Comparison of ENCODE assay signal across 8 cellular contexts in the genomic region with DNA sequence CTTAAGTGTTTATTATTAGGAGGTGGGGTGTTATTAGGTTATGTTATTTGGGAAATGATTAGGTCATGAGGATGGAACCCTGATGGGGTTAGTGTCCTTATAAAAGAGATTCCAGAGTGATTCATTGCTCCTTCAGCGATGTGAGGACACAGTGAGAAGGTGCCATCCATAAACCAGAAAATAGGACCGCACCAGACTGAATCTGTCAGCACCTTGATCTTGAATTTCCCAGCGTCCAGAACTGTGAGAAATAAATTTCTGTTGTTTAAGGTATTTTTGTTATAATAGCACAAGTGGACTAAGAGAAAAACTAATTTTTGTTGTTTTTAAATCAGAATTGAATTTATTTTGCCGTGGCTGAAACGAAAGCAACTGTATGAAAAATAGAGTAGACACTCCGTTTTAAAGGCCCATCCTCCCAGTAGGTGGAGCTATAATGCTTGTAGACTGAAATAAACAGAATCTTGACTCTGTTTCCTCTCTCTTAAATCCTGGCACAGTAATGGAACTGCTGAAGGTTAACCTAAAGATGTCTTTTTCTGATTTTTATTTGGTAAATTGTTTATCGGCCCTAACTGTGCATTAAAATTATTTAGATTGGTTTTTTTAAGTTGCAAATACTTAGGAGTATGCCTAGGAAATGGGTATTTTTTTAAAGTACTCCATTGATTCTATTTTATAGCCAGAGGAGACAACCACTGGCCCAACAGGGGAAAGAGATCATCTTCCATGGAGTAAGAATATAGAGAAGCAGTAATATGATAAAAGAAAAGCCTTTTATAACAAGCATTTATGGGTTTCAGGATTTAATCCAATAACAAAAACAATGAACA.
DNase-seq lines count a peak whose midpoint lies in the region; ATAC-seq, FAIRE-seq and TF ChIP-seq lines count a peak whose summit lies in the region.

No MANE protein-coding gene starts in this region.

- peak; percentile 81 for TF ChIP-seq CTCF in BE2C (IDR thresholded peaks at IDR 0.05; ENCODE audit: low read depth, low read length)
- peak; percentile 66 for TF ChIP-seq CTCF in foreskin fibroblast (IDR thresholded peaks at IDR 0.05; ENCODE audit: low read depth, low read length)
- TF ChIP-seq CTCF in pancreas (IDR thresholded peaks at IDR 0.05) = peak in 1 of 4 donors; percentile 42

- POLR2A ChIA-PET in activated CD4-positive, alpha-beta memory T cell treated with anti-CD3 and anti-CD28 coated beads for 36 hours (lab: Charles Lee) = no interaction called here

- peak; percentile 69 for FAIRE-seq in pancreas (lab: Jason Lieb, UNC)

- H3K9me3 Mint-ChIP-seq in activated CD4-positive, alpha-beta memory T cell treated with anti-CD3 and anti-CD28 coated beads for 36 hours = no peaks in the 10 kb centered on the region

- ATAC-seq in GM18498 (IDR thresholded peaks at IDR 0.05; ENCODE audit: unreplicated experiment) = peak; percentile 83
- peak; percentile 81 for ATAC-seq in HG02938 (IDR thresholded peaks at IDR 0.05; ENCODE audit: unreplicated experiment)
- peak in 3 of 4 donors; percentile 63 to 77 (median 72) for ATAC-seq in pancreas

- H3K27me3 Mint-ChIP-seq in activated CD4-positive, alpha-beta memory T cell treated with anti-CD3 and anti-CD28 coated beads for 36 hours = no peaks in the 10 kb centered on the region

- H3K4me3 ChIP-seq in BE2C (ENCODE audit: low read depth, low read length) = peak overlapping the region; percentile 65
- H3K4me3 ChIP-seq in foreskin fibroblast (ENCODE audit: low read depth in 1 of 2, low read length in 2 of 2) = peak overlapping the region; percentile 45 to 56
- peak overlapping the region in 3 of 4 donors; percentile 4 to 38 (median 9) for H3K4me3 ChIP-seq in pancreas

- no peak overlapping the region for H3K27ac ChIP-seq in pancreas

- H3K9me3 ChIP-seq in BE2C (no peaks in the 10 kb centered on the region), pancreas (no peaks in the 10 kb centered on the region)

- H3K27me3 ChIP-seq in BE2C = no peaks in the 10 kb centered on the region
- H3K27me3 ChIP-seq in pancreas = no peaks in the 10 kb centered on the region

- DNase-seq in BE2C (peak; percentile 58), NCI-H2029 (lab: John Stamatoyannopoulos, UW) (peak; percentile 44), foreskin fibroblast (peak; percentile 19 to 62), pancreas (peak in 3 of 6 donors; percentile 9 to 22 (median 19)), T-helper 9 cell (no peak)
- no peak for DNase-seq in activated CD4-positive, alpha-beta memory T cell treated with anti-CD3 and anti-CD28 coated beads for 36 hours

- H3K36me3 ChIP-seq in BE2C (no peaks in the 10 kb centered on the region), pancreas (no peaks in the 10 kb centered on the region)

- H3K4me3 Mint-ChIP-seq in activated CD4-positive, alpha-beta memory T cell treated with anti-CD3 and anti-CD28 coated beads for 36 hours = peak overlapping the region; percentile 69

- no peaks in the 10 kb centered on the region for H3K36me3 Mint-ChIP-seq in activated CD4-positive, alpha-beta memory T cell treated with anti-CD3 and anti-CD28 coated beads for 36 hours

- 12 to 14% methylated on average over 7 of the region's 7 CpGs for WGBS in pancreas, 2 donors

- H3K4me1 ChIP-seq in BE2C (no peaks in the 10 kb centered on the region), pancreas (no peaks in the 10 kb centered on the region)

- intact Hi-C loops in activated CD4-positive, alpha-beta memory T cell treated with anti-CD3 and anti-CD28 coated beads for 36 hours (cut with micrococcal nuclease) = loop anchor here (1.0 to 10.0 kb wide), 4 partner anchors 317 to 743 kb away; no protein-coding TSS in a partner anchor
- intact Hi-C loops in pancreas (cut with DNase I) = loop anchor here in 1 of 3 donors (10.0 kb wide), 1 partner anchor 313 kb away; no protein-coding TSS in a partner anchor

- no peak overlapping the region for H3K27ac Mint-ChIP-seq in activated CD4-positive, alpha-beta memory T cell treated with anti-CD3 and anti-CD28 coated beads for 36 hours

- H3K4me1 Mint-ChIP-seq in activated CD4-positive, alpha-beta memory T cell treated with anti-CD3 and anti-CD28 coated beads for 36 hours (ENCODE audit: low read depth) = no peaks in the 10 kb centered on the region

- CTCF ChIA-PET in activated CD4-positive, alpha-beta memory T cell treated with anti-CD3 and anti-CD28 coated beads for 36 hours (lab: Charles Lee) = interaction anchor here (0.8 to 1.5 kb wide), 6 partner anchors 104 to 744 kb away, joined by 3 to 7 read pairs (median 4); no protein-coding TSS in a partner anchor

Comparison
In these comparisons a context has a peak if more than half of its experiments do, and no peak if none do; other contexts are left out.
1. DNase-seq: peak in BE2C (single experiment), NCI-H2029 (single experiment) and foreskin fibroblast (2 of 2); none in activated CD4-positive, alpha-beta memory T cell treated with anti-CD3 and anti-CD28 coated beads for 36 hours (single experiment) and T-helper 9 cell (single experiment).
2. H3K4me3 ChIP-seq: peak in every context shown above with its lines; median percentile 65 in BE2C; 50 in foreskin fibroblast; 9 in pancreas.
3. Peak in every context shown above with its lines, with median percentiles within 50 percentile points of each other: ATAC-seq.